Comparison of ENCODE assay signal across 10 cellular contexts in the genomic region with DNA sequence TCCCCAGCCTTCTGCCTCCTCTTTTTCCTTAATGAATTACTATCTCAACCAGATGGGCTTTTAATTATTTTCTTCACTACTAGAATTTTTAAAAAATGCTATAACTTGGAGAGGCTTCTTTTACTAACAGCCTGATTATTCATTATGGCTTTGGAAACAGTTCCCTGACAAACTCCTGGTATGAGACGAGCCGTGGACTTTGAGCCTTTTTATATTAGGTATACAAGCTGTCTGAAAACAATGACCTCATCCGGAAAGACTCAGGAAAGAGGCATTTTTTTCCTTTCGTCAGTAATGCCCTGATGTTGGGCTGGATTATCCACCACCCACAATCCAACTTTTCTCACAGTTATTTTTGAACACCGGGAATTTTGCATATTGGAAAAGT. TPM values are rescaled to one million over a fixed set of nuclear protein-coding genes. Genes with fewer than 3 reads are reported as not detected.
DNase-seq lines count a peak whose midpoint lies in the region; ATAC-seq and TF ChIP-seq lines count a peak whose summit lies in the region.
"Had no signal": no experiment of that assay in that cellular context is flagged by ENCODE, and none has a peak within 500 bp of the region (broad histone marks: within the 10 kb centered on the region; RNA-seq: fewer than 3 reads in every experiment).

No MANE protein-coding gene starts in this region.

- H4K20me1 ChIP-seq in GM23248 (ENCODE audit: insufficient read depth) (no peaks in the 10 kb centered on the region), hepatocyte (ENCODE audit: insufficient read depth, poor library complexity, severe bottlenecking) (no peaks in the 10 kb centered on the region)

- peak overlapping the region; percentile 32 for H3K27ac ChIP-seq in GM23248
- peak overlapping the region; percentile 93 for H3K27ac ChIP-seq in hepatocyte
- H3K27ac ChIP-seq in ovary, result no peak overlapping the region

- H3K9me3 ChIP-seq in GM23248 (ENCODE audit: low read depth) (no peaks in the 10 kb centered on the region), hepatocyte (ENCODE audit: low read depth) (no peaks in the 10 kb centered on the region), skeletal muscle satellite cell (replicated peaks; ENCODE audit: low read length) (no peaks in the 10 kb centered on the region), ovary (no peaks in the 10 kb centered on the region)

- H3K9me2 ChIP-seq in GM23248 (ENCODE audit: insufficient read depth) (no peaks in the 10 kb centered on the region), hepatocyte (replicated peaks; ENCODE audit: insufficient read depth) (no peaks in the 10 kb centered on the region)

- no peak for ATAC-seq in GM21786 (IDR thresholded peaks at IDR 0.05; ENCODE audit: unreplicated experiment)
- ATAC-seq: activated CD8-positive, alpha-beta T cell treated with anti-CD3 and anti-CD28 coated beads for 36 hours had no signal

- peak overlapping the region; percentile 58 for H3K4me3 ChIP-seq in GM23248
- no peak overlapping the region for H3K4me3 ChIP-seq in hepatocyte
- peak overlapping the region; percentile 34 for H3K4me3 ChIP-seq in skeletal muscle satellite cell (ENCODE audit: low read length)
- no peak overlapping the region for H3K4me3 ChIP-seq in ovary

- in situ Hi-C loops in GM23248 (cut with MboI), result no loop called here

- intact Hi-C loops in ovary (cut with DNase I), result no loop called here

- H3K4me1 ChIP-seq in GM23248 (ENCODE audit: insufficient read depth) (peaks cover 18% of the 10 kb centered on the region), hepatocyte (ENCODE audit: insufficient read depth) (peaks cover 50% of the 10 kb centered on the region), skeletal muscle satellite cell (ENCODE audit: control insufficient read depth, insufficient read depth, low read length) (peaks cover 30% of the 10 kb centered on the region), ovary (ENCODE audit: insufficient read depth) (peaks cover 2% of the 10 kb centered on the region)

- H3K36me3 ChIP-seq in GM23248 (ENCODE audit: low read depth), result no peaks in the 10 kb centered on the region
- H3K36me3 ChIP-seq in hepatocyte (replicated peaks; ENCODE audit: insufficient read depth, low read depth), result no peaks in the 10 kb centered on the region
- no peaks in the 10 kb centered on the region for H3K36me3 ChIP-seq in skeletal muscle satellite cell (ENCODE audit: insufficient read depth, low read length)
- no peaks in the 10 kb centered on the region for H3K36me3 ChIP-seq in ovary

- TF ChIP-seq EP300 in ovary (IDR thresholded peaks at IDR 0.05), result no peak

- TF ChIP-seq POLR2A in ovary (IDR thresholded peaks at IDR 0.05), result no peak

- H3K79me2 ChIP-seq in GM23248 (ENCODE audit: insufficient read depth), result no peaks in the 10 kb centered on the region
- H3K79me2 ChIP-seq in hepatocyte, result peaks cover 9% of the 10 kb centered on the region

- H3K4me2 ChIP-seq in GM23248 (ENCODE audit: unreplicated experiment) (peak overlapping the region; percentile 87), hepatocyte (peak overlapping the region; percentile 66), skeletal muscle satellite cell (ENCODE audit: low read length) (peak overlapping the region; percentile 64)

- DNase-seq in GM23248 (peak; percentile 84), astrocyte of the hippocampus (ENCODE audit: low read depth, low spot score) (peak; percentile 83), hepatocyte (ENCODE audit: low spot score) (peak; percentile 89), ovary (no peak), NCI-H526 treated with DMSO at 0.1 percent for 48 hours (lab: John Stamatoyannopoulos, UW) (no peak)
- DNase-seq in NK-92 treated with Interleukin-12 subunit alpha and Interleukin-12 subunit beta, amount 100 ng/mL, for 24 hours (lab: John Stamatoyannopoulos, UW), result no peak
- DNase-seq: activated CD8-positive, alpha-beta T cell treated with anti-CD3 and anti-CD28 coated beads for 36 hours; NCI-H510A treated with DMSO at 0.1 percent for 48 hours had no signal

- H3F3A ChIP-seq in GM23248 (ENCODE audit: insufficient read depth), result peaks cover 11% of the 10 kb centered on the region; the same call in 1 of the 2 replicates

- TF ChIP-seq CTCF in hepatocyte (IDR thresholded peaks at IDR 0.05; ENCODE audit: poor library complexity) (no peak), ovary (IDR thresholded peaks at IDR 0.05) (no peak)

- WGBS in GM23248 (ENCODE audit: low coverage in 1 of 2, low lambda C conversion rate in 2 of 2, missing lambda C conversion rate in 2 of 2), 2 experiments, result 1 to 6% methylated on average over 5 of the region's 5 CpGs
- WGBS in hepatocyte (ENCODE audit: low lambda C conversion rate, missing lambda C conversion rate), result 12% methylated on average over 5 of the region's 5 CpGs
- whole genome bisulfite sequencing in ovary, 3 donors, result 17 to 37% (median 18%) methylated on average over 5 of the region's 5 CpGs

- H3K9ac ChIP-seq in GM23248 (peak overlapping the region; percentile 24; the same call in 1 of the 2 replicates), skeletal muscle satellite cell (ENCODE audit: low read depth, low read length) (peak overlapping the region; percentile 63)

- H3K27me3 ChIP-seq in GM23248 (replicated peaks; ENCODE audit: insufficient read depth) (no peaks in the 10 kb centered on the region; the same call in 1 of the 2 replicates), hepatocyte (no peaks in the 10 kb centered on the region), skeletal muscle satellite cell (ENCODE audit: control insufficient read depth, insufficient read depth, low read length) (no peaks in the 10 kb centered on the region), ovary (no peaks in the 10 kb centered on the region)

- H2AFZ ChIP-seq in GM23248 (peak overlapping the region; percentile 45; the same call in 1 of the 2 replicates), hepatocyte (no peak overlapping the region)

RNA-seq across cellular contexts. Expression of a gene that starts 26.7 kb away (rescaled TPM):
- total RNA-seq in GM23248 (2014; rRNA removed; shearing (Covaris generic)), result 0.54 and 4.3 TPM in 2 replicates
- polyA plus RNA-seq in GM23248 (2016; fragmentation: Nextera tagmentation; extraction: Ambion mirVana) (0.78 and 0.98 TPM in 2 replicates), hepatocyte (19.8 and 20.8 TPM in 2 replicates), ovary (100 to 1,000 TPM; 155 to 242 TPM)
- total RNA-seq in hepatocyte (31.6 and 37.9 TPM in 2 replicates), ovary (100 to 1,000 TPM; 157 to 505 (median 288) TPM)
- total RNA-seq in skeletal muscle satellite cell (2012; rRNA removed), result 0.76 and 2.0 TPM in 2 replicates

Comparison
In these comparisons a context has a peak if more than half of its experiments do, and no peak if none do; other contexts are left out.
1. DNase-seq: peak in GM23248 (single experiment), astrocyte of the hippocampus (single experiment) and hepatocyte (single experiment); none in NK-92 treated with Interleukin-12 subunit alpha and Interleukin-12 subunit beta, amount 100 ng/mL, for 24 hours (single experiment), ovary (0 of 5) and NCI-H526 treated with DMSO at 0.1 percent for 48 hours (single experiment).
2. H3K27ac ChIP-seq: peak in GM23248 (single experiment) and hepatocyte (single experiment); none in ovary (0 of 2).
3. H3K4me3 ChIP-seq: peak in GM23248 (single experiment) and skeletal muscle satellite cell (single experiment); none in hepatocyte (single experiment) and ovary (single experiment).
4. Peak in every context shown above with its lines, with median percentiles within 50 percentile points of each other: H3K4me2 ChIP-seq.